21 cellular contexts compared by ENCODE assay signal in genomic region chr9:69744688-69745380, GRCh38. TPM values are rescaled to one million over a fixed set of nuclear protein-coding genes. Genes with fewer than 3 reads are reported as not detected.
DNase-seq lines count a peak whose midpoint lies in the region; ATAC-seq lines count a peak whose summit lies in the region.
"Had no signal": no experiment of that assay in that cellular context is flagged by ENCODE, and none has a peak within 500 bp of the region (broad histone marks: within the 10 kb centered on the region; RNA-seq: fewer than 3 reads in every experiment).

No MANE protein-coding gene starts in this region.

- peaks cover 33% of the 10 kb centered on the region for H3K4me1 Mint-ChIP-seq in dendritic cell treated with granulocyte-macrophage colony-stimulating factor and Interleukin-4, amounts not matched to agents 40 ng/mL and 50 ng/mL, for 4 days (ENCODE audit: low read depth)
- H3K4me1 Mint-ChIP-seq in activated naive CD4-positive, alpha-beta T cell treated with anti-CD3 and anti-CD28 coated beads, Interleukin-2, amount 10 ng/mL, durations not matched to agents 7 days and 5 days = peaks cover 20% of the 10 kb centered on the region

- H3K4me1 ChIP-seq in GM23248 (ENCODE audit: insufficient read depth) (peaks cover 33% of the 10 kb centered on the region), trophoblast cell (ENCODE audit: control insufficient read depth in 1 of 2, insufficient read depth in 2 of 2, low read length in 2 of 2) (peaks cover 2 to 5% of the 10 kb centered on the region in 2 experiments)

- peaks cover 52% of the 10 kb centered on the region for H3K36me3 Mint-ChIP-seq in dendritic cell treated with granulocyte-macrophage colony-stimulating factor and Interleukin-4, amounts not matched to agents 40 ng/mL and 50 ng/mL, for 4 days (ENCODE audit: low read depth)
- H3K36me3 Mint-ChIP-seq in activated naive CD4-positive, alpha-beta T cell treated with anti-CD3 and anti-CD28 coated beads, Interleukin-2, amount 10 ng/mL, durations not matched to agents 7 days and 5 days = peaks cover 48% of the 10 kb centered on the region

- peak overlapping the region; percentile 17 for H2BK120ac ChIP-seq in trophoblast cell (ENCODE audit: insufficient read depth, low read length, poor library complexity)

- no peaks in the 10 kb centered on the region for H3K27me3 ChIP-seq in GM23248 (replicated peaks; ENCODE audit: insufficient read depth)
- H3K27me3 ChIP-seq in MG63 = no peaks in the 10 kb centered on the region
- H3K27me3 ChIP-seq in trophoblast cell (ENCODE audit: insufficient read depth, low read length) = no peaks in the 10 kb centered on the region

- H3K9me3 ChIP-seq in GM23248 (ENCODE audit: low read depth) = no peaks in the 10 kb centered on the region
- H3K9me3 ChIP-seq in MG63 = no peaks in the 10 kb centered on the region
- no peaks in the 10 kb centered on the region for H3K9me3 ChIP-seq in trophoblast cell (ENCODE audit: insufficient read depth, low read depth, low read length)

- H3K9me2 ChIP-seq in GM23248 (ENCODE audit: insufficient read depth) = no peaks in the 10 kb centered on the region

- peaks cover 83% of the 10 kb centered on the region for H3K79me2 ChIP-seq in GM23248 (ENCODE audit: insufficient read depth)
- H3K79me2 ChIP-seq in trophoblast cell (ENCODE audit: control insufficient read depth, insufficient read depth, low read length, poor library complexity) = peaks cover 1% of the 10 kb centered on the region

- H4K91ac ChIP-seq in trophoblast cell (ENCODE audit: low read depth, low read length) = no peak overlapping the region

- in situ Hi-C loops in GM23248 (cut with MboI) = loop anchor here (10.0 kb wide), 1 partner anchor 130 kb away; no protein-coding TSS in a partner anchor

- H2AFZ ChIP-seq in GM23248 (no peak overlapping the region), trophoblast cell (ENCODE audit: insufficient read depth, low read length, poor library complexity) (no peak overlapping the region)

- H4K12ac ChIP-seq in trophoblast cell (ENCODE audit: low read depth, low read length) = no peak overlapping the region

- H3K79me1 ChIP-seq in trophoblast cell (ENCODE audit: low read length) = peaks cover 3% of the 10 kb centered on the region

- peak; percentile 60 for DNase-seq in GM23248
- peak; percentile 6 for DNase-seq in MG63
- DNase-seq in trophoblast cell = no peak
- DNase-seq in activated naive CD4-positive, alpha-beta T cell treated with anti-CD3 and anti-CD28 coated beads, Interleukin-2, amount 10 ng/mL, durations not matched to agents 7 days and 5 days = no peak
- DNase-seq in epidermal melanocyte (ENCODE audit: insufficient read length, low spot score) = no peak
- DNase-seq: activated CD4-positive, alpha-beta T cell treated with anti-CD3 and anti-CD28 coated beads, Interleukin-2, amount 10 ng/mL, durations not matched to agents 24 days and 14 days; hypothalamus; islet precursor cell; NCI-H1092 treated with DMSO at 0.1 percent for 48 hours; NCI-H2081 treated with DMSO at 0.1 percent for 48 hours; NCI-H524 treated with DMSO at 0.1 percent for 48 hours; occipital lobe; retina; SHP77 treated with DMSO at 0.1 percent for 48 hours; stimulated activated CD4-positive, alpha-beta T cell treated with anti-CD3 and anti-CD28 coated beads, Interleukin-12 subunit alpha, Interleukin-12 subunit beta, amount 100 ng/mL, for 4 hours had no signal

- H3K18ac ChIP-seq in trophoblast cell (ENCODE audit: low read length) = no peak overlapping the region

- 91 to 99% methylated on average over 4 of the region's 4 CpGs for WGBS in GM23248 (ENCODE audit: low coverage in 1 of 2, low lambda C conversion rate in 2 of 2, missing lambda C conversion rate in 2 of 2), 2 experiments
- no CpG with 5 or more reads among the region's 4 CpGs for WGBS in trophoblast cell (ENCODE audit: extremely low coverage, insufficient coverage, insufficient read length)

- H3K9me3 Mint-ChIP-seq in dendritic cell treated with granulocyte-macrophage colony-stimulating factor and Interleukin-4, amounts not matched to agents 40 ng/mL and 50 ng/mL, for 4 days = no peaks in the 10 kb centered on the region
- H3K9me3 Mint-ChIP-seq in activated naive CD4-positive, alpha-beta T cell treated with anti-CD3 and anti-CD28 coated beads, Interleukin-2, amount 10 ng/mL, durations not matched to agents 7 days and 5 days = no peaks in the 10 kb centered on the region
- H3K9me3 Mint-ChIP-seq: activated CD4-positive, alpha-beta T cell treated with anti-CD3 and anti-CD28 coated beads, Interleukin-2, amount 10 ng/mL, durations not matched to agents 24 days and 14 days; activated T-helper 17 cell treated with anti-CD3 and anti-CD28 coated beads, Interleukin-2, amount 50 U/mL, for 72 hours had no signal

- peak overlapping the region; percentile 60 for H3K27ac Mint-ChIP-seq in dendritic cell treated with granulocyte-macrophage colony-stimulating factor and Interleukin-4, amounts not matched to agents 40 ng/mL and 50 ng/mL, for 4 days
- H3K27ac Mint-ChIP-seq in activated naive CD4-positive, alpha-beta T cell treated with anti-CD3 and anti-CD28 coated beads, Interleukin-2, amount 10 ng/mL, durations not matched to agents 7 days and 5 days = no peak overlapping the region
- H3K27ac Mint-ChIP-seq: activated T-helper 17 cell treated with anti-CD3 and anti-CD28 coated beads, Interleukin-2, amount 50 U/mL, for 72 hours had no signal

- intact Hi-C loops in dendritic cell treated with granulocyte-macrophage colony-stimulating factor and Interleukin-4, amounts not matched to agents 40 ng/mL and 50 ng/mL, for 4 days (cut with micrococcal nuclease) = no loop called here

- H3K27ac ChIP-seq in GM23248 (no peak overlapping the region), trophoblast cell (ENCODE audit: low read depth, low read length) (no peak overlapping the region)
- H3K27ac ChIP-seq: coronary artery, KMS-11 had no signal

- no peak overlapping the region for H3K4me3 ChIP-seq in GM23248
- no peak overlapping the region for H3K4me3 ChIP-seq in MG63
- no peak overlapping the region for H3K4me3 ChIP-seq in trophoblast cell (ENCODE audit: low read depth, low read length)
- H3K4me3 ChIP-seq: coronary artery had no signal

- no peak overlapping the region for H2BK5ac ChIP-seq in trophoblast cell (ENCODE audit: low read depth, low read length, poor library complexity)

- no peaks in the 10 kb centered on the region for H4K20me1 ChIP-seq in GM23248 (ENCODE audit: insufficient read depth)

- H2BK12ac ChIP-seq in trophoblast cell (ENCODE audit: low read length) = no peak overlapping the region

- no peak overlapping the region for H3K23ac ChIP-seq in trophoblast cell (ENCODE audit: low read length)

- H3K4ac ChIP-seq in trophoblast cell (ENCODE audit: low read depth, low read length) = peak overlapping the region; percentile 6

- H3K4me2 ChIP-seq in GM23248 (ENCODE audit: unreplicated experiment) (no peak overlapping the region), trophoblast cell (ENCODE audit: low read length) (no peak overlapping the region)
- H3K4me2 ChIP-seq: KMS-11 had no signal

- no peak overlapping the region for H2AK5ac ChIP-seq in trophoblast cell (ENCODE audit: low read length)

- H3F3A ChIP-seq in GM23248 (ENCODE audit: insufficient read depth) = peaks cover 24% of the 10 kb centered on the region; the same call in 1 of the 2 replicates

- H3K36me3 ChIP-seq in GM23248 (ENCODE audit: low read depth) (no peaks in the 10 kb centered on the region; the same call in 1 of the 2 replicates), MG63 (peaks cover 2% of the 10 kb centered on the region), trophoblast cell (ENCODE audit: control insufficient read depth in 1 of 2, insufficient read depth in 2 of 2, low read length in 2 of 2) (no peaks in the 10 kb centered on the region)

- no peaks in the 10 kb centered on the region for H3K27me3 Mint-ChIP-seq in dendritic cell treated with granulocyte-macrophage colony-stimulating factor and Interleukin-4, amounts not matched to agents 40 ng/mL and 50 ng/mL, for 4 days
- no peaks in the 10 kb centered on the region for H3K27me3 Mint-ChIP-seq in activated naive CD4-positive, alpha-beta T cell treated with anti-CD3 and anti-CD28 coated beads, Interleukin-2, amount 10 ng/mL, durations not matched to agents 7 days and 5 days
- H3K27me3 Mint-ChIP-seq: activated CD4-positive, alpha-beta T cell treated with anti-CD3 and anti-CD28 coated beads, Interleukin-2, amount 10 ng/mL, durations not matched to agents 24 days and 14 days; activated T-helper 17 cell treated with anti-CD3 and anti-CD28 coated beads, Interleukin-2, amount 50 U/mL, for 72 hours had no signal

- no peak for ATAC-seq in HG03378 (IDR thresholded peaks at IDR 0.05; ENCODE audit: unreplicated experiment)
- no peak for ATAC-seq in GM18907 (IDR thresholded peaks at IDR 0.05; ENCODE audit: unreplicated experiment)
- ATAC-seq: activated T-helper 17 cell treated with anti-CD3 and anti-CD28 coated beads, Interleukin-2, amount 50 U/mL, for 72 hours had no signal

- H3K14ac ChIP-seq in trophoblast cell (ENCODE audit: low read length) = no peak overlapping the region

- H4K8ac ChIP-seq in trophoblast cell (ENCODE audit: low read depth, low read length) = no peak overlapping the region

- H3K4me3 Mint-ChIP-seq in dendritic cell treated with granulocyte-macrophage colony-stimulating factor and Interleukin-4, amounts not matched to agents 40 ng/mL and 50 ng/mL, for 4 days = no peak overlapping the region
- no peak overlapping the region for H3K4me3 Mint-ChIP-seq in activated naive CD4-positive, alpha-beta T cell treated with anti-CD3 and anti-CD28 coated beads, Interleukin-2, amount 10 ng/mL, durations not matched to agents 7 days and 5 days
- H3K4me3 Mint-ChIP-seq: activated CD4-positive, alpha-beta T cell treated with anti-CD3 and anti-CD28 coated beads, Interleukin-2, amount 10 ng/mL, durations not matched to agents 24 days and 14 days; activated T-helper 17 cell treated with anti-CD3 and anti-CD28 coated beads, Interleukin-2, amount 50 U/mL, for 72 hours had no signal

- CTCF ChIA-PET in activated naive CD4-positive, alpha-beta T cell treated with anti-CD3 and anti-CD28 coated beads, Interleukin-2, amount 10 ng/mL, durations not matched to agents 7 days and 5 days (lab: Charles Lee) = interaction anchor here (1.2 to 2.1 kb wide), 2 partner anchors 11 to 173 kb away, joined by 3 to 6 read pairs; no protein-coding TSS in a partner anchor

- H3K9ac ChIP-seq in GM23248 (no peak overlapping the region), trophoblast cell (ENCODE audit: low read length) (no peak overlapping the region)
- H3K9ac ChIP-seq: KMS-11 had no signal

RNA-seq across cellular contexts. Expression of gene PTAR1, which starts 15.0 kb away (rescaled TPM):
- 48.4 and 57.9 TPM in 2 replicates for total RNA-seq in GM23248 (2014; rRNA removed; shearing (Covaris generic))
- 10.8 and 11.0 TPM in 2 replicates for polyA plus RNA-seq in GM23248 (2016; fragmentation: Nextera tagmentation; extraction: Ambion mirVana)
- 8.1 and 21.0 TPM in 2 replicates for total RNA-seq in MG63 (2014; rRNA removed; shearing (Covaris generic); ENCODE audit: low replicate concordance)
- polyA plus RNA-seq in trophoblast cell (2013) = 10.3 and 10.7 TPM in 2 replicates

Comparison
In these comparisons a context has a peak if more than half of its experiments do, and no peak if none do; other contexts are left out.
1. DNase-seq: peak in GM23248 (single experiment) and MG63 (single experiment); none in trophoblast cell (0 of 2), activated naive CD4-positive, alpha-beta T cell treated with anti-CD3 and anti-CD28 coated beads, Interleukin-2, amount 10 ng/mL, durations not matched to agents 7 days and 5 days (single experiment) and epidermal melanocyte (single experiment).